Comparison of ENCODE assay signal across 9 cellular contexts in the genomic region with DNA sequence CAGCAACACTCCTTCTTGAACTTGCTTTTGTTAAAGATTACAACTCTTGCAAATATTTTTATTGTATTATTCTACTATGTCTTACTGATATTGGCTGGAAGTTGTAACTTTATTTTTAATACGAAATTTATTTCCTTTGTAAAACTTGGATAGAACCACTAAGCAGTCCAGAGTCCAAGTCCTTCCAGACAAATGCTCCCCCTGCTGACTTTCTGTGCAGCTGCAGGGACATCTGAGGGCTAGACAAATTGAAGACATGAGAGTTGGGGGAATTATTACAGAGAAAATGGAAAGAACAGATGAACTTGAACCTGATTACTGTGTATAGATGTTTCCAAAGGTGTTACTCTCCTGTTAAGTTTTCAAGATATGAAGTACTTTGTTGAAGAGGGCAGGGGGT.
DNase-seq lines count a peak whose midpoint lies in the region; ATAC-seq and TF ChIP-seq lines count a peak whose summit lies in the region.
"Had no signal": no experiment of that assay in that cellular context is flagged by ENCODE, and none has a peak within 500 bp of the region (broad histone marks: within the 10 kb centered on the region; RNA-seq: fewer than 3 reads in every experiment).

No MANE protein-coding gene starts in this region.

- H3K9me3 ChIP-seq in endodermal cell (ENCODE audit: control insufficient read depth, low read length): no peaks in the 10 kb centered on the region

- H3K4me1 Mint-ChIP-seq in endodermal cell: no peaks in the 10 kb centered on the region
- H3K4me1 Mint-ChIP-seq in mesothelial cell of epicardium: peaks cover 3% of the 10 kb centered on the region
- H3K4me1 Mint-ChIP-seq: B cell had no signal

- H3K4me3 Mint-ChIP-seq in endodermal cell (no peak overlapping the region), mesothelial cell of epicardium (no peak overlapping the region)
- H3K4me3 Mint-ChIP-seq: B cell had no signal

- H3K27ac Mint-ChIP-seq in endodermal cell: no peak overlapping the region
- H3K27ac Mint-ChIP-seq in mesothelial cell of epicardium: no peak overlapping the region
- H3K27ac Mint-ChIP-seq: B cell had no signal

- H3K36me3 Mint-ChIP-seq in endodermal cell (ENCODE audit: low read depth) (no peaks in the 10 kb centered on the region), mesothelial cell of epicardium (no peaks in the 10 kb centered on the region)

- no peak overlapping the region for H3K4me3 ChIP-seq in endodermal cell (ENCODE audit: low read length)

- H3K27me3 ChIP-seq in endodermal cell (ENCODE audit: control insufficient read depth, insufficient read depth, low read length, poor library complexity, severe bottlenecking): no peaks in the 10 kb centered on the region

- TF ChIP-seq CTCF in endodermal cell (conservative IDR thresholded peaks at IDR 0.05) (peak; percentile 81), mesothelial cell of epicardium (IDR thresholded peaks at IDR 0.05; ENCODE audit: unreplicated experiment) (no peak)

- H3K27me3 Mint-ChIP-seq in endodermal cell (ENCODE audit: insufficient read depth) (no peaks in the 10 kb centered on the region), mesothelial cell of epicardium (ENCODE audit: low read depth) (no peaks in the 10 kb centered on the region)
- H3K27me3 Mint-ChIP-seq: B cell had no signal

- no peak overlapping the region for H3K27ac ChIP-seq in endodermal cell (ENCODE audit: low read depth, low read length)

- H3K4me1 ChIP-seq in endodermal cell (ENCODE audit: control insufficient read depth, insufficient read depth, low read length): no peaks in the 10 kb centered on the region

- H3K9me3 Mint-ChIP-seq in endodermal cell (peaks cover 28% of the 10 kb centered on the region), mesothelial cell of epicardium (peaks cover 7% of the 10 kb centered on the region)

- no peaks in the 10 kb centered on the region for H3K36me3 ChIP-seq in endodermal cell (ENCODE audit: control insufficient read depth, insufficient read depth, low read length)

- ATAC-seq in GM18498 (IDR thresholded peaks at IDR 0.05; ENCODE audit: unreplicated experiment) (no peak), HG02970 (IDR thresholded peaks at IDR 0.05; ENCODE audit: low FRiP score, unreplicated experiment) (no peak)

- DNase-seq in NCI-H1092 treated with DMSO at 0.1 percent for 48 hours (lab: John Stamatoyannopoulos, UW) (peak; percentile 26), NCI-H1092 (lab: John Stamatoyannopoulos, UW) (no peak), NCI-H1694 treated with DMSO at 0.1 percent for 48 hours (lab: John Stamatoyannopoulos, UW) (peak; percentile 3), endodermal cell (peak; percentile 51), pons (ENCODE audit: low spot score) (peak; percentile 55), mesothelial cell of epicardium (ENCODE audit: low spot score in 2 of 2, unreplicated experiment in 2 of 2) (no peak)

- H3K9ac ChIP-seq in endodermal cell (ENCODE audit: extremely low read depth, low read length, poor library complexity, severe bottlenecking): no peak overlapping the region

- WGBS in endodermal cell (ENCODE audit: insufficient coverage in 1 of 2, insufficient read length in 1 of 2), 2 experiments: 55% methylated on average over 1 of the region's 1 CpG; no CpG with 5 or more reads in 1 of the 2 experiments

Comparison
In these comparisons a context has a peak if more than half of its experiments do, and no peak if none do; other contexts are left out.
1. DNase-seq: peak in NCI-H1092 treated with DMSO at 0.1 percent for 48 hours (single experiment), NCI-H1694 treated with DMSO at 0.1 percent for 48 hours (single experiment), endodermal cell (single experiment) and pons (single experiment); none in NCI-H1092 (single experiment) and mesothelial cell of epicardium (0 of 2).